ENCODE assay signal across 9 cellular contexts in genomic region chr11:73334244-73335203, GRCh38.
DNase-seq lines count a peak whose midpoint lies in the region; TF ChIP-seq lines count a peak whose summit lies in the region.
"Had no signal": no experiment of that assay in that cellular context is flagged by ENCODE, and none has a peak within 500 bp of the region (broad histone marks: within the 10 kb centered on the region; RNA-seq: fewer than 3 reads in every experiment).

No MANE protein-coding gene starts in this region.

- peaks cover 90% of the 10 kb centered on the region for H3K4me1 Mint-ChIP-seq in nephron progenitor cell

- DNase-seq in AG09319 (ENCODE audit: extremely low read depth, low read depth) (peak; percentile 51), NCI-H69 (lab: John Stamatoyannopoulos, UW) (peak; percentile 37), epithelial cell of esophagus (ENCODE audit: low read depth) (peak; percentile 56), nephron progenitor cell (peak; percentile 38), SHP77 treated with DMSO at 0.1 percent for 48 hours (lab: John Stamatoyannopoulos, UW) (no peak), NCI-H1092 treated with DMSO at 0.1 percent for 48 hours (lab: John Stamatoyannopoulos, UW) (no peak), COLO668 (lab: John Stamatoyannopoulos, UW; ENCODE audit: unreplicated experiment) (no peak)
- no peak for DNase-seq in activated CD4-positive, CD25-positive, alpha-beta regulatory T cell treated with anti-CD3 and anti-CD28 coated beads, Interleukin-2, amount 50 U/mL, for 72 hours

- peak overlapping the region; percentile 98 for H3K27ac Mint-ChIP-seq in nephron progenitor cell
- H3K27ac Mint-ChIP-seq: T-helper 1 cell treated with Interleukin-12 subunit alpha and Interleukin-12 subunit beta and Interleukin-4 antibody, amounts not matched to agents 30 μg/mL and 1 μg/mL, for 36 hours had no signal

- peak overlapping the region; percentile 63 for H3K4me3 Mint-ChIP-seq in nephron progenitor cell
- H3K4me3 Mint-ChIP-seq: T-helper 1 cell treated with Interleukin-12 subunit alpha and Interleukin-12 subunit beta and Interleukin-4 antibody, amounts not matched to agents 30 μg/mL and 1 μg/mL, for 36 hours had no signal

- TF ChIP-seq CTCF in AG09319 (IDR thresholded peaks at IDR 0.05; ENCODE audit: low read depth, low read length) (no peak; the same call in 1 of the 2 replicates), epithelial cell of esophagus (IDR thresholded peaks at IDR 0.05; ENCODE audit: insufficient read depth, low read depth, low read length, missing control alignments) (no peak), nephron progenitor cell (IDR thresholded peaks at IDR 0.05) (no peak)

- no peaks in the 10 kb centered on the region for H3K9me3 Mint-ChIP-seq in nephron progenitor cell
- H3K9me3 Mint-ChIP-seq: T-helper 1 cell treated with Interleukin-12 subunit alpha and Interleukin-12 subunit beta and Interleukin-4 antibody, amounts not matched to agents 30 μg/mL and 1 μg/mL, for 36 hours had no signal

- H3K27me3 Mint-ChIP-seq in nephron progenitor cell (ENCODE audit: low read depth, poor library complexity) = peaks cover 3% of the 10 kb centered on the region

- no peaks in the 10 kb centered on the region for H3K36me3 Mint-ChIP-seq in nephron progenitor cell (ENCODE audit: low read depth)

- no peak overlapping the region for H3K4me3 ChIP-seq in epithelial cell of esophagus (ENCODE audit: low read length)

Comparison
In these comparisons a context has a peak if more than half of its experiments do, and no peak if none do; other contexts are left out.
1. DNase-seq: peak in AG09319 (single experiment), NCI-H69 (single experiment), epithelial cell of esophagus (single experiment) and nephron progenitor cell (single experiment); none in activated CD4-positive, CD25-positive, alpha-beta regulatory T cell treated with anti-CD3 and anti-CD28 coated beads, Interleukin-2, amount 50 U/mL, for 72 hours (single experiment), SHP77 treated with DMSO at 0.1 percent for 48 hours (single experiment), NCI-H1092 treated with DMSO at 0.1 percent for 48 hours (single experiment) and COLO668 (single experiment).